8 cellular contexts compared by ENCODE assay signal in the genomic region with DNA sequence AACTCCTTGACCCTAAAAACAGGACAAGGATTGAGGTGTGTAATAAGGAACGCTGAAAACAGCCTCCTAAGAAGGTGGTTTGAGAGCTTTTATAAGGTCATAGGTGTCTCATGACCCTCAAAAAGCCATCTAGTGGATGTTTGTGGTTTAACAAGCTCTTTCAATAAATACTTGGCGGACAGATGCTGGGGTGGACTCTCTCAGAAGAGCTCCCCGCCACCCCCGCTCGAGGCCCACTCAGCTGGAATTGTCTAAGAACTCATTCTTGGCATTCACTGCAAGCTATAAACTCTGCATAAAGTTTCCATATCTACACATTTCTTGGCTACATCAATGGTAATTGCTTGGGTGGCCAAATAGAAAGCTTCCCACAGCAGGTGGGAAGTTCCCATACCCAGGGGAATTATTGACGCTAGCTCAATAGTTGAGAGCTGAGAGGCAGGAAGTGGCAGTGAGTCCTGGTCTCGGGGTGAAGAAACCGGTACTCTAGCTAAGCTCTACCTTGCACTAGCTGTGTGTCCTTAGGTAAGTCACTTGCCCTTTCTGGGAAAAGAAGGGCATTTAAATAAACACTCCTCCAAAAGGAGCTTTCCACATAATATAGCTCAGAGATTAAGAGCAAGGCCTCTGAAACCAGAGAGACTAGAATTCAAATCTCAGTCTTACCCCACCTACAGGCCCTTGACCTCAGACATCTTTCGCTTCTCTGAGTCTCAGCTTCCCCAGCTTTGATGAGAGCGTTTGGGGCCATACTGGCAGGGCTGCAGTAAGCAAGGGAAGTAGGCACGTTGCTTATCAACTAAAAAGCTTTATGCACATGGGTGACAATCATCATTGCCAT. TPM values are rescaled to one million over a fixed set of nuclear protein-coding genes. Genes with fewer than 3 reads are reported as not detected.
DNase-seq lines count a peak whose midpoint lies in the region; TF ChIP-seq lines count a peak whose summit lies in the region.

No MANE protein-coding gene starts in this region.

- peak; percentile 31 for DNase-seq in activated effector memory CD4-positive, alpha-beta T cell treated with anti-CD3 and anti-CD28 coated beads, Interleukin-2, amount 50 U/mL, for 16 hours
- DNase-seq in activated effector memory CD4-positive, alpha-beta T cell treated with Interleukin-2 at 50 U/mL for 16 hours, result no peak
- no peak for DNase-seq in HFF-Myc (ENCODE audit: extremely low read depth, low read depth)
- peak; percentile 52 for DNase-seq in NB4 (ENCODE audit: low read depth)
- DNase-seq in fibroblast of the aortic adventitia (ENCODE audit: low read depth), result no peak
- no peak for DNase-seq in activated T-cell treated with anti-CD3 and anti-CD28 coated beads, Interleukin-2, amount 50 U/mL, for 24 hours
- DNase-seq in COLO829 (ENCODE audit: low spot score), result no peak
- no peak for DNase-seq in middle frontal gyrus (ENCODE audit: extremely low spot score, low spot score)

- no peak for TF ChIP-seq POLR2A in NB4 (IDR thresholded peaks at IDR 0.05; ENCODE audit: extremely low read depth, insufficient read length)

- no peaks in the 10 kb centered on the region for H3K36me3 Mint-ChIP-seq in activated T-cell treated with anti-CD3 and anti-CD28 coated beads, Interleukin-2, amount 50 U/mL, for 24 hours (ENCODE audit: low read depth)

- H3K9me3 Mint-ChIP-seq in activated T-cell treated with anti-CD3 and anti-CD28 coated beads, Interleukin-2, amount 50 U/mL, for 24 hours, result no peaks in the 10 kb centered on the region

- TF ChIP-seq CTCF in HFF-Myc (IDR thresholded peaks at IDR 0.05; ENCODE audit: low read depth, low read length, missing control alignments) (peak; percentile 14), NB4 (IDR thresholded peaks at IDR 0.05; ENCODE audit: low read depth, low read length) (peak; percentile 47), fibroblast of the aortic adventitia (IDR thresholded peaks at IDR 0.05; ENCODE audit: insufficient read depth, low read length) (peak; percentile 27)

- H3K4me3 ChIP-seq in HFF-Myc (replicated peaks; ENCODE audit: low read depth, low read length), result no peak overlapping the region
- H3K4me3 ChIP-seq in NB4 (ENCODE audit: low read depth, low read length), result no peak overlapping the region
- no peak overlapping the region for H3K4me3 ChIP-seq in fibroblast of the aortic adventitia (ENCODE audit: low read depth, low read length)

- H3K27ac Mint-ChIP-seq in activated T-cell treated with anti-CD3 and anti-CD28 coated beads, Interleukin-2, amount 50 U/mL, for 24 hours, result no peak overlapping the region

- H3K4me3 Mint-ChIP-seq in activated T-cell treated with anti-CD3 and anti-CD28 coated beads, Interleukin-2, amount 50 U/mL, for 24 hours, result no peak overlapping the region

- no peaks in the 10 kb centered on the region for H3K4me1 Mint-ChIP-seq in activated T-cell treated with anti-CD3 and anti-CD28 coated beads, Interleukin-2, amount 50 U/mL, for 24 hours (ENCODE audit: low read depth)

- H3K27me3 Mint-ChIP-seq in activated T-cell treated with anti-CD3 and anti-CD28 coated beads, Interleukin-2, amount 50 U/mL, for 24 hours, result peaks cover 44% of the 10 kb centered on the region

RNA-seq across cellular contexts. Expression of a gene that starts 6.4 kb away (rescaled TPM):
- total RNA-seq in fibroblast of the aortic adventitia (ENCODE audit: low replicate concordance), result not detected in 2 replicates

RNA-seq across cellular contexts. Expression of a gene that starts 22.1 kb away (rescaled TPM):
- total RNA-seq in fibroblast of the aortic adventitia (ENCODE audit: low replicate concordance), result not detected in 2 replicates

RNA-seq across cellular contexts. Expression of a gene that starts 38.6 kb away (rescaled TPM):
- total RNA-seq in fibroblast of the aortic adventitia (ENCODE audit: low replicate concordance), result not detected in 2 replicates

Comparison
In these comparisons a context has a peak if more than half of its experiments do, and no peak if none do; other contexts are left out.
1. DNase-seq: peak in activated effector memory CD4-positive, alpha-beta T cell treated with anti-CD3 and anti-CD28 coated beads, Interleukin-2, amount 50 U/mL, for 16 hours (single experiment) and NB4 (single experiment); none in activated effector memory CD4-positive, alpha-beta T cell treated with Interleukin-2 at 50 U/mL for 16 hours (single experiment), HFF-Myc (single experiment), fibroblast of the aortic adventitia (single experiment), activated T-cell treated with anti-CD3 and anti-CD28 coated beads, Interleukin-2, amount 50 U/mL, for 24 hours (single experiment), COLO829 (single experiment) and middle frontal gyrus (single experiment).
2. Peak in every context shown above with its lines, with median percentiles within 50 percentile points of each other: CTCF ChIP-seq.